In the genomic region with DNA sequence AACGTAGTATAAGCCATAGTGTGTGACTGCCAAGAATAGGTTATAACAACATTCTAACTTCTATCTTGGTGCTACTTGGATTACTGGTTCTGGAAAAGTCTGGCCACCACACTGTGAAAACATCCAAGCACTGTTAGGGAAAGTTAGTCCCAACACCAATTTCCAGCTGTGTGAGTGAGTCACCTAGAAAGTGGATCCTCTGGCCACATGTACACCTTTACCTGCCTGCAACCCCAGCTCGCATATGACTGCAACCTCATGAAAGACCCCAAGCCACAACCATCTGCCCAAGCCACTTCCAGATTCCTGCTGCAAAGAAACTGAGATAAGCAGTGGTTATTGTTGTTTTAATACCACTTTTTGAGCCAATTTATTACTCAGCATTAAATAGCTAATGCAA, we compare ENCODE assay signal across 30 cellular contexts.
"Had no signal": no experiment of that assay in that cellular context is flagged by ENCODE, and none has a peak within 500 bp of the region (broad histone marks: within the 10 kb centered on the region; RNA-seq: fewer than 3 reads in every experiment).

No MANE protein-coding gene starts in this region.

- H3K27me3 ChIP-seq: body of pancreas, heart right ventricle, sigmoid colon, transverse colon had no signal

- H3K9ac ChIP-seq: parathyroid adenoma, SK-N-SH had no signal

- H3K36me3 ChIP-seq: heart right ventricle, sigmoid colon, transverse colon, WERI-Rb-1 had no signal

- DNase-seq: activated CD4-positive, alpha-beta memory T cell treated with anti-CD3 and anti-CD28 coated beads for 36 hours; activated CD4-positive, alpha-beta T cell treated with anti-CD3 and anti-CD28 coated beads, Interleukin-2, amount 10 ng/mL, durations not matched to agents 24 days and 14 days; activated CD4-positive, CD25-positive, alpha-beta regulatory T cell treated with anti-CD3 and anti-CD28 coated beads, Interleukin-2, amount 50 U/mL, for 72 hours; activated CD8-positive, alpha-beta memory T cell treated with anti-CD3 and anti-CD28 coated beads, Interleukin-2, amount 50 U/mL, for 48 hours; activated naive CD8-positive, alpha-beta T cell treated with anti-CD3 and anti-CD28 coated beads, Interleukin-2, amount 50 U/mL, for 24 hours; activated T-cell treated with anti-CD3 and anti-CD28 coated beads, Interleukin-2, amount 50 U/mL, for 24 hours; amygdala; body of pancreas; caudate nucleus; foreskin melanocyte; heart right ventricle; left cardiac atrium; left ventricle myocardium superior; midbrain; naive thymus-derived CD8-positive, alpha-beta T cell; occipital lobe; psoas muscle; sigmoid colon; SK-N-SH; stimulated activated CD4-positive, alpha-beta T cell treated with anti-CD3 and anti-CD28 coated beads, Interleukin-1b, Interleukin-23, amount 100 ng/mL, for 48 hours; stimulated activated CD4-positive, alpha-beta T cell treated with anti-CD3 and anti-CD28 coated beads, Interleukin-4, amount 100 ng/mL, for 4 hours; stimulated activated CD8-positive, alpha-beta memory T cell treated with anti-CD3 and anti-CD28 coated beads, Interleukin-4, amount 100 ng/mL, for 48 hours; T-helper 17 cell; T1000; transverse colon; WERI-Rb-1 had no signal

- H3K4me3 ChIP-seq: body of pancreas, heart right ventricle, psoas muscle, sigmoid colon, smooth muscle cell, transverse colon had no signal

- H3K4me2 ChIP-seq: SK-N-SH, smooth muscle cell had no signal

- H3K9me3 ChIP-seq: body of pancreas, heart right ventricle, psoas muscle, sigmoid colon, SK-N-SH, transverse colon had no signal

- H3K27ac ChIP-seq: body of pancreas, heart right ventricle, parathyroid adenoma, psoas muscle, sigmoid colon, transverse colon, WERI-Rb-1 had no signal

- H2AFZ ChIP-seq: parathyroid adenoma had no signal

- H3K79me2 ChIP-seq: parathyroid adenoma had no signal

- ATAC-seq: activated naive CD8-positive, alpha-beta T cell treated with anti-CD3 and anti-CD28 coated beads, Interleukin-2, amount 50 U/mL, for 24 hours; body of pancreas; esophagus mucosa; heart right ventricle; left cardiac atrium; left ventricle myocardium superior; naive thymus-derived CD8-positive, alpha-beta T cell; psoas muscle; stimulated activated memory B cell treated with anti-CD40 and anti-IgM and Interleukin-4, amounts not matched to agents 10 μg/mL and 1 μg/mL and 100 μg/mL, for 72 hours; T-helper 17 cell had no signal

- H3K4me1 ChIP-seq: body of pancreas, heart right ventricle, parathyroid adenoma, psoas muscle, sigmoid colon, transverse colon had no signal
